ENCODE assay signal across 13 cellular contexts in genomic region chr2:111662039-111662740, GRCh38.
DNase-seq lines count a peak whose midpoint lies in the region; ATAC-seq, FAIRE-seq and TF ChIP-seq lines count a peak whose summit lies in the region.
"Had no signal": no experiment of that assay in that cellular context is flagged by ENCODE, and none has a peak within 500 bp of the region (broad histone marks: within the 10 kb centered on the region; RNA-seq: fewer than 3 reads in every experiment).

No MANE protein-coding gene starts in this region.

- H3K27me3 ChIP-seq in MG63: no peaks in the 10 kb centered on the region
- H3K27me3 ChIP-seq in bronchial epithelial cell (ENCODE audit: control insufficient read depth, insufficient read depth, low read length): no peaks in the 10 kb centered on the region
- no peaks in the 10 kb centered on the region for H3K27me3 ChIP-seq in lung (ENCODE audit: control insufficient read depth, insufficient read depth)
- no peaks in the 10 kb centered on the region for H3K27me3 ChIP-seq in lower lobe of right lung (ENCODE audit: low read depth)
- H3K27me3 ChIP-seq: body of pancreas had no signal

- intact Hi-C loops in lower lobe of right lung (cut with DNase I): no loop called here

- TF ChIP-seq CTCF in bronchial epithelial cell (IDR thresholded peaks at IDR 0.05; ENCODE audit: insufficient read depth, low read length, severe bottlenecking) (no peak), lung (IDR thresholded peaks at IDR 0.05; ENCODE audit: control extremely low read depth, extremely low read depth) (no peak), lower lobe of right lung (IDR thresholded peaks at IDR 0.05) (no peak)

- ATAC-seq in lung (ENCODE audit: insufficient read depth, low FRiP score): no peak
- ATAC-seq in HG02798 (IDR thresholded peaks at IDR 0.05; ENCODE audit: poor library complexity, unreplicated experiment): no peak
- ATAC-seq in lower lobe of right lung: no peak
- ATAC-seq: body of pancreas, left colon had no signal

- H3K9me3 ChIP-seq in MG63: no peaks in the 10 kb centered on the region
- H3K9me3 ChIP-seq in lung (ENCODE audit: control insufficient read depth in 2 of 2, insufficient read depth in 1 of 2, low read length in 1 of 2): peaks cover 0 to 2% of the 10 kb centered on the region in 2 donors
- no peaks in the 10 kb centered on the region for H3K9me3 ChIP-seq in lower lobe of right lung
- H3K9me3 ChIP-seq: body of pancreas had no signal

- no peak for FAIRE-seq in bronchial epithelial cell (lab: Jason Lieb, UNC)
- FAIRE-seq: TTC549 had no signal

- H3K4me3 ChIP-seq in MG63 (no peak overlapping the region), bronchial epithelial cell (ENCODE audit: low read depth, low read length) (no peak overlapping the region), lung (no peak overlapping the region), lower lobe of right lung (no peak overlapping the region)
- H3K4me3 ChIP-seq: body of pancreas had no signal

- H3K4me1 ChIP-seq in lung (ENCODE audit: control insufficient read depth in 2 of 2, insufficient read depth in 2 of 2, low read length in 2 of 2): peaks cover 0 to 7% of the 10 kb centered on the region in 2 donors
- peaks cover 39% of the 10 kb centered on the region for H3K4me1 ChIP-seq in lower lobe of right lung

- H3K36me3 ChIP-seq in MG63 (no peaks in the 10 kb centered on the region), bronchial epithelial cell (ENCODE audit: control insufficient read depth, insufficient read depth, low read length) (no peaks in the 10 kb centered on the region), lung (ENCODE audit: control insufficient read depth in 2 of 2, insufficient read depth in 2 of 2, low read length in 2 of 2) (no peaks in the 10 kb centered on the region), lower lobe of right lung (no peaks in the 10 kb centered on the region)

- WGBS in lung, 2 donors: 73 to 86% methylated on average over 5 of the region's 5 CpGs

- H3K27ac ChIP-seq in lung (ENCODE audit: low read depth in 1 of 2, low read length in 1 of 2) (no peak overlapping the region), lower lobe of right lung (no peak overlapping the region)
- H3K27ac ChIP-seq: body of pancreas had no signal

- peak; percentile 39 for DNase-seq in COLO829 (ENCODE audit: low spot score)
- DNase-seq in MG63: peak; percentile 67
- DNase-seq in bronchial epithelial cell (ENCODE audit: low read depth): peak; percentile 64
- DNase-seq in lung (ENCODE audit: low spot score): peak; percentile 28
- DNase-seq in lower lobe of right lung: no peak
- DNase-seq in Kasumi-1 (lab: John Stamatoyannopoulos, UW): no peak
- no peak for DNase-seq in SIG-M5 treated with dmso at 0.1 percent for 504 hours (lab: John Stamatoyannopoulos, UW; ENCODE audit: unreplicated experiment)
- DNase-seq: body of pancreas, foreskin melanocyte, left colon, NCI-H1436 treated with DMSO at 0.1 percent for 48 hours had no signal

Comparison
In these comparisons a context has a peak if more than half of its experiments do, and no peak if none do; other contexts are left out.
1. DNase-seq: peak in COLO829 (single experiment), MG63 (single experiment), bronchial epithelial cell (single experiment) and lung (single experiment); none in lower lobe of right lung (single experiment), Kasumi-1 (0 of 2) and SIG-M5 treated with dmso at 0.1 percent for 504 hours (single experiment).